ENCODE assay signal across 20 cellular contexts in genomic region chr20:537983-538382, GRCh38. TPM values are rescaled to one million over a fixed set of nuclear protein-coding genes. Genes with fewer than 3 reads are reported as not detected.
DNase-seq lines count a peak whose midpoint lies in the region; ATAC-seq, FAIRE-seq and TF ChIP-seq lines count a peak whose summit lies in the region.
"Had no signal": no experiment of that assay in that cellular context is flagged by ENCODE, and none has a peak within 500 bp of the region (broad histone marks: within the 10 kb centered on the region; RNA-seq: fewer than 3 reads in every experiment).

No MANE protein-coding gene starts in this region.

- no peak for DNase-seq in HepG2 (ENCODE audit: low spot score)
- no peak for DNase-seq in right lobe of liver
- no peak for DNase-seq in HTR-8/SVneo (ENCODE audit: insufficient read length, low spot score)
- DNase-seq in K562 (ENCODE audit: extremely low read depth in 1 of 4, low spot score in 3 of 4) = no peak
- DNase-seq in progenitor cell of endocrine pancreas (ENCODE audit: low spot score, unreplicated experiment) = no peak
- no peak for DNase-seq in stimulated activated CD4-positive, alpha-beta T cell treated with anti-CD3 and anti-CD28 coated beads, Interleukin-1b, Interleukin-23, amount 100 ng/mL, for 48 hours
- DNase-seq in uterus = no peak
- no peak for DNase-seq in cerebellar cortex (ENCODE audit: low spot score)
- DNase-seq: DMS 273 treated with DMSO at 0.1 percent for 48 hours, MG63, NCI-H1092 treated with DMSO at 0.1 percent for 48 hours, NCI-H2081 treated with DMSO at 0.1 percent for 48 hours, NCI-H524 had no signal

- H3K4me1 ChIP-seq in HepG2 (ENCODE audit: insufficient read depth, low read length) = peaks cover 87% of the 10 kb centered on the region
- peaks cover 4 to 37% (median 8%) of the 10 kb centered on the region in 4 donors for H3K4me1 ChIP-seq in right lobe of liver
- H3K4me1 ChIP-seq in K562 (replicated peaks in 1 of 2; ENCODE audit: control insufficient read depth in 2 of 2, insufficient read depth in 2 of 2, low read length in 2 of 2) = peaks cover 7 to 51% of the 10 kb centered on the region in 2 experiments; a peak in 4 of 5 replicates
- peaks cover 5 to 21% of the 10 kb centered on the region in 2 donors for H3K4me1 ChIP-seq in uterus

- no peak for ATAC-seq in HepG2
- ATAC-seq in right lobe of liver = no peak
- 0 out of 3 replicates have a peak, but pooled peaks have one; percentile 19 for ATAC-seq in K562
- ATAC-seq: A549, Panc1, Right ventricle myocardium inferior had no signal

- H3K4me2 ChIP-seq in HepG2 (ENCODE audit: low read depth, low read length) = no peak overlapping the region
- H3K4me2 ChIP-seq in K562 (ENCODE audit: insufficient read depth, low read length) = no peak overlapping the region
- H3K4me2 ChIP-seq: A549, KMS-11 had no signal

- H3K27me3 ChIP-seq in HepG2 (ENCODE audit: control insufficient read depth in 1 of 2, insufficient read depth in 2 of 2, low read length in 2 of 2) (no peaks in the 10 kb centered on the region; a peak in 1 of 5 replicates), right lobe of liver (no peaks in the 10 kb centered on the region), K562 (ENCODE audit: control insufficient read depth in 2 of 2, insufficient read depth in 2 of 2, low read length in 2 of 2) (no peaks in the 10 kb centered on the region), uterus (no peaks in the 10 kb centered on the region)
- H3K27me3 ChIP-seq: BLaER1 treated with 17β-estradiol and CSF1 and Interleukin-3, amounts not matched to agents 10 nM and 100 nM; MG63 had no signal

- intact Hi-C loops in HepG2 (cut with micrococcal nuclease; ENCODE audit: unreplicated experiment) (no loop called here), right lobe of liver (cut with DNase I) (no loop called here), K562 (cut with micrococcal nuclease) (no loop called here), uterus (cut with DNase I; ENCODE audit: low total_unique reads) (no loop called here)

- in situ Hi-C loops in HepG2 (cut with HindIII; ENCODE audit: extremely low pct_ligation_motif_present, low pct_unique_long_range_greater_than_20kb) = no loop called here
- in situ Hi-C loops in K562 (cut with MboI) = no loop called here

- H3K9me3 ChIP-seq in HepG2 (ENCODE audit: low read length) = no peaks in the 10 kb centered on the region
- H3K9me3 ChIP-seq in right lobe of liver = no peaks in the 10 kb centered on the region
- H3K9me3 ChIP-seq in K562 (replicated peaks; ENCODE audit: control insufficient read depth, insufficient read depth, low read depth, low read length) = 0 out of 2 replicates have a peak, but pooled peaks cover 3% of the 10 kb centered on the region
- H3K9me3 ChIP-seq in uterus = no peaks in the 10 kb centered on the region

- H3K36me3 Mint-ChIP-seq in progenitor cell of endocrine pancreas (ENCODE audit: insufficient read depth) = peaks cover 18% of the 10 kb centered on the region

- H3K9ac ChIP-seq in HepG2 (ENCODE audit: insufficient read depth, low read depth, low read length) (no peak overlapping the region), K562 (ENCODE audit: insufficient read depth in 1 of 2, low read depth in 2 of 2, low read length in 2 of 2) (no peak overlapping the region)
- H3K9ac ChIP-seq: BLaER1 treated with 17β-estradiol and CSF1 and Interleukin-3, amounts not matched to agents 10 nM and 100 nM; KMS-11 had no signal

- H3K36me3 ChIP-seq in HepG2 (replicated peaks in 1 of 2; ENCODE audit: control insufficient read depth in 1 of 2, insufficient read depth in 2 of 2, low read length in 2 of 2) (peaks cover 4 to 8% of the 10 kb centered on the region in 2 experiments; a peak in 4 of 5 replicates), right lobe of liver (no peaks in the 10 kb centered on the region), K562 (ENCODE audit: control insufficient read depth, insufficient read depth, low read length) (peaks cover 44% of the 10 kb centered on the region), uterus (no peaks in the 10 kb centered on the region)

- H3K27ac Mint-ChIP-seq in progenitor cell of endocrine pancreas = peak overlapping the region; percentile 30

- CTCF ChIA-PET in HepG2 (lab: Yijun Ruan, JAX; ENCODE audit: low intra/inter-chr PET ratio, low total read pairs) = no interaction called here
- CTCF ChIA-PET in K562 (lab: Yijun Ruan, JAX; ENCODE audit: low intra/inter-chr PET ratio) = no interaction called here

- H3K27ac ChIP-seq in HepG2 (ENCODE audit: extremely low read length, insufficient read depth, low read length) (no peak overlapping the region), right lobe of liver (no peak overlapping the region), K562 (ENCODE audit: extremely low read depth, low read depth, low read length) (no peak overlapping the region), uterus (no peak overlapping the region)
- H3K27ac ChIP-seq: A549; BLaER1 treated with 17β-estradiol and CSF1 and Interleukin-3, amounts not matched to agents 10 nM and 100 nM; KMS-11 had no signal

- H3K79me2 ChIP-seq in HepG2 (ENCODE audit: insufficient read depth, low read length) (peaks cover 98% of the 10 kb centered on the region), K562 (ENCODE audit: control insufficient read depth, insufficient read depth, low read length) (peaks cover 100% of the 10 kb centered on the region)

- TF ChIP-seq POLR2A in HepG2 (IDR thresholded peaks at IDR 0.05; ENCODE audit: insufficient read depth in 1 of 2, low read depth in 2 of 2, low read length in 2 of 2) = no peak
- TF ChIP-seq POLR2A in right lobe of liver (IDR thresholded peaks at IDR 0.05) = no peak
- TF ChIP-seq POLR2A in K562 (conservative IDR thresholded peaks at IDR 0.05) = no peak
- no peak for TF ChIP-seq POLR2A in uterus (IDR thresholded peaks at IDR 0.05)

- H3K27me3 Mint-ChIP-seq in progenitor cell of endocrine pancreas = no peaks in the 10 kb centered on the region

- H3K9me3 Mint-ChIP-seq in progenitor cell of endocrine pancreas (ENCODE audit: low read depth) = no peaks in the 10 kb centered on the region

- H3K4me3 ChIP-seq in HepG2 (replicated peaks in 1 of 3; ENCODE audit: insufficient read depth in 1 of 3, low read depth in 2 of 3, low read length in 3 of 3) (no peak overlapping the region), right lobe of liver (no peak overlapping the region), K562 (no peak overlapping the region), uterus (no peak overlapping the region)
- H3K4me3 ChIP-seq: A549; BLaER1 treated with 17β-estradiol and CSF1 and Interleukin-3, amounts not matched to agents 10 nM and 100 nM; MG63 had no signal

- H3K4me3 Mint-ChIP-seq in progenitor cell of endocrine pancreas (ENCODE audit: low read depth) = no peak overlapping the region

- H3K9me1 ChIP-seq in K562 (ENCODE audit: control insufficient read depth, insufficient read depth, low read length) = peaks cover 9% of the 10 kb centered on the region

- no peak overlapping the region for H2AFZ ChIP-seq in HepG2 (ENCODE audit: low read length)
- no peak overlapping the region for H2AFZ ChIP-seq in K562 (ENCODE audit: low read depth, low read length)

- POLR2A ChIA-PET in HepG2 (lab: Yijun Ruan, JAX) (interaction anchor here (5.6 kb wide), 1 partner anchor 27 kb away, joined by 22 read pairs; no protein-coding TSS in a partner anchor), K562 (lab: Yijun Ruan, JAX) (interaction anchor here (0.7 to 1.5 kb wide), 4 partner anchors 10 to 27 kb away, joined by 3 to 6 read pairs (median 3); no protein-coding TSS in a partner anchor)

- TF ChIP-seq CTCF in HepG2 (CRISPR knock-in tag; IDR thresholded peaks at IDR 0.05) = no peak
- no peak for TF ChIP-seq CTCF in right lobe of liver (IDR thresholded peaks at IDR 0.05)
- no peak for TF ChIP-seq CTCF in K562 (IDR thresholded peaks at IDR 0.05 in 2 of 3, conservative IDR thresholded peaks at IDR 0.05 in 1 of 3; ENCODE audit: insufficient read depth in 2 of 3, low read depth in 1 of 3, low read length in 3 of 3)
- no peak for TF ChIP-seq CTCF in progenitor cell of endocrine pancreas (IDR thresholded peaks at IDR 0.05; ENCODE audit: unreplicated experiment)
- TF ChIP-seq CTCF in uterus (IDR thresholded peaks at IDR 0.05) = no peak

- BruUV-seq in HepG2 (replicated peaks; lab: Mats Ljungman, UMichigan) (no TSS peak), K562 (replicated peaks; lab: Mats Ljungman, UMichigan) (no TSS peak)

- H4K20me1 ChIP-seq in HepG2 (ENCODE audit: insufficient read depth, low read length) = peaks cover 100% of the 10 kb centered on the region
- peaks cover 62% of the 10 kb centered on the region for H4K20me1 ChIP-seq in K562 (replicated peaks; ENCODE audit: control insufficient read depth, insufficient read depth, low read length)

- TF ChIP-seq EP300 in HepG2 (IDR thresholded peaks at IDR 0.05; ENCODE audit: low read depth in 2 of 2, low read length in 2 of 2) (no peak), HepG2 (CRISPR knock-in tag; IDR thresholded peaks at IDR 0.05; ENCODE audit: borderline replicate concordance) (no peak), K562 (IDR thresholded peaks at IDR 0.05; ENCODE audit: low read length) (no peak)

- no peak for FAIRE-seq in HepG2 (lab: Jason Lieb, UNC)
- FAIRE-seq in HTR-8/SVneo (lab: Jason Lieb, UNC) = peak; percentile 60
- no peak for FAIRE-seq in K562 (lab: Jason Lieb, UNC)
- FAIRE-seq: GM19239, H54 had no signal

- TF ChIP-seq RAD21 in HepG2 (CRISPR knock-in tag; IDR thresholded peaks at IDR 0.05) (no peak), K562 (CRISPR knock-in tag; conservative IDR thresholded peaks at IDR 0.05 in 1 of 2, IDR thresholded peaks at IDR 0.05 in 1 of 2) (no peak)

- WGBS in HepG2 (ENCODE audit: low lambda C conversion rate) = 99% methylated on average over 6 of the region's 6 CpGs
- 93% methylated on average over 5 of the region's 6 CpGs for WGBS in right lobe of liver (ENCODE audit: insufficient coverage, low coverage, low lambda C conversion rate, missing lambda C conversion rate)
- WGBS in K562 (ENCODE audit: insufficient coverage, low coverage, missing lambda C conversion rate) = 51% methylated on average over 4 of the region's 6 CpGs

- peaks cover 54% of the 10 kb centered on the region for H3K4me1 Mint-ChIP-seq in progenitor cell of endocrine pancreas (ENCODE audit: low read depth)

RNA-seq across cellular contexts. Expression of gene CSNK2A1, which starts 5.6 kb away (rescaled TPM):
- total RNA-seq in HepG2 (2016; rRNA removed; fragmentation: Illumina TruSeq; extraction: Trizol) (231 and 288 TPM in 2 replicates), right lobe of liver (10 to 100 TPM; 30.4 to 62.6 (median 37.1) TPM), K562 (2014; rRNA removed) (81.4 and 88.5 TPM in 2 replicates), K562 (2014; rRNA removed; fragmentation: Illumina TruSeq; extraction: Trizol) (149 and 152 TPM in 2 replicates), K562 (2015; rRNA removed; fragmentation: Illumina TruSeq; extraction: Trizol) (141 and 156 TPM in 2 replicates), K562 (2021) (144 and 150 TPM in 2 replicates), progenitor cell of endocrine pancreas (175 and 185 TPM in 2 replicates), uterus (100 to 1,000 TPM in 2 of 4 donors, 10 to 100 TPM in 2; 48.2 to 207 (median 85.8) TPM)
- 61.5 and 68.7 TPM in 2 replicates for total RNA-seq in HepG2 (2016; cell fraction: cytosol; rRNA removed; fragmentation: Illumina TruSeq; extraction: Trizol; ENCODE audit: low read depth)
- 223 and 276 TPM in 2 replicates for total RNA-seq in HepG2 (2016; cell fraction: insoluble cytoplasmic fraction; rRNA removed; fragmentation: Illumina TruSeq; extraction: Trizol)
- 134 and 154 TPM in 2 replicates for total RNA-seq in HepG2 (2016; cell fraction: membrane; rRNA removed; fragmentation: Illumina TruSeq; extraction: Trizol)
- 168 and 193 TPM in 2 replicates for total RNA-seq in HepG2 (2016; cell fraction: nucleus; rRNA removed; fragmentation: Illumina TruSeq; extraction: Trizol)
- polyA plus RNA-seq in HepG2 (2011; rRNA removed) (131 and 153 TPM in 2 replicates), K562 (2011; rRNA removed) (103 and 145 TPM in 2 replicates), K562 (2014; fragmentation: Illumina TruSeq; extraction: Trizol) (188 and 251 TPM in 2 replicates), K562 (2014; fragmentation: Nextera tagmentation; extraction: Ambion mirVana) (100 to 1,000 TPM in 1 of 2 experiments, 10 to 100 TPM in 1; 71.0 to 101 TPM), K562 (2014; rRNA removed) (77.0 and 98.4 TPM in 2 replicates)
- polyA plus RNA-seq in HepG2 (2011; cell fraction: cytosol; rRNA removed) = 111 and 139 TPM in 2 replicates
- polyA plus RNA-seq in HepG2 (2011; cell fraction: nucleus; rRNA removed) = 88.9 and 104 TPM in 2 replicates
- 170 and 173 TPM in 2 replicates for polyA plus RNA-seq in HepG2 (2012)
- 29.0 and 30.9 TPM in 2 replicates for polyA plus RNA-seq in HepG2 (2016; cell fraction: cytosol; fragmentation: Illumina TruSeq; extraction: Trizol; ENCODE audit: low read depth)
- 222 and 255 TPM in 2 replicates for polyA plus RNA-seq in HepG2 (2016; cell fraction: insoluble cytoplasmic fraction; fragmentation: Illumina TruSeq; extraction: Trizol; ENCODE audit: low read depth)
- polyA plus RNA-seq in HepG2 (2016; cell fraction: membrane; fragmentation: Illumina TruSeq; extraction: Trizol; ENCODE audit: low read depth) = 56.7 and 58.4 TPM in 2 replicates
- polyA plus RNA-seq in HepG2 (2016; cell fraction: nucleus; fragmentation: Illumina TruSeq; extraction: Trizol; ENCODE audit: insufficient read depth, low read depth) = 145 and 159 TPM in 2 replicates
- polyA minus RNA-seq in HepG2 (2011; rRNA and poly(A)+ RNA removed; ENCODE audit: low replicate concordance) = 131 and 343 TPM in 2 replicates
- 168 and 178 TPM in 2 replicates for polyA minus RNA-seq in HepG2 (2011; cell fraction: cytosol; rRNA and poly(A)+ RNA removed)
- 284 and 317 TPM in 2 replicates for polyA minus RNA-seq in HepG2 (2011; cell fraction: nucleus; rRNA and poly(A)+ RNA removed)
- 123 and 330 TPM in 2 replicates for total RNA-seq in K562 (2011; cell fraction: chromatin; rRNA removed; ENCODE audit: low replicate concordance)
- total RNA-seq in K562 (2011; cell fraction: nucleolus; rRNA removed) = 74.4 and 84.6 TPM in 2 replicates
- total RNA-seq in K562 (2011; cell fraction: nucleoplasm; rRNA removed) = 187 and 322 TPM in 2 replicates
- polyA plus RNA-seq in K562 (2011; cell fraction: cytosol; rRNA removed) = 87.8 and 148 TPM in 2 replicates
- 75.9 and 131 TPM in 2 replicates for polyA plus RNA-seq in K562 (2011; cell fraction: nucleus; rRNA removed)
- polyA plus RNA-seq in K562 (2012) = 89.9 and 106 TPM in 2 replicates
- polyA minus RNA-seq in K562 (2011; rRNA and poly(A)+ RNA removed) = 231 and 302 TPM in 2 replicates
- polyA minus RNA-seq in K562 (2011; cell fraction: cytosol; rRNA and poly(A)+ RNA removed) = 105 and 130 TPM in 2 replicates
- 58.4 and 139 TPM in 2 replicates for polyA minus RNA-seq in K562 (2011; cell fraction: nucleus; rRNA and poly(A)+ RNA removed)

Comparison
In these comparisons a context has a peak if more than half of its experiments do, and no peak if none do; other contexts are left out.
1. Of the 241 proteins assayed by ChIP-seq in both HepG2 and K562: peak only in HepG2: none; only in K562: RBFOX2; in both: none; in neither: 240.